11 cellular contexts compared by ENCODE assay signal in genomic region chr9:99224445-99224844, GRCh38. TPM values are rescaled to one million over a fixed set of nuclear protein-coding genes. Genes with fewer than 3 reads are reported as not detected.
DNase-seq lines count a peak whose midpoint lies in the region; ATAC-seq and TF ChIP-seq lines count a peak whose summit lies in the region.
"Had no signal": no experiment of that assay in that cellular context is flagged by ENCODE, and none has a peak within 500 bp of the region (broad histone marks: within the 10 kb centered on the region; RNA-seq: fewer than 3 reads in every experiment).

No MANE protein-coding gene starts in this region.

- peak overlapping the region; percentile 90 for H3K9ac ChIP-seq in SU-DHL-6 (ENCODE audit: low read length)
- H3K9ac ChIP-seq in PC-3 (ENCODE audit: low read length), result no peak overlapping the region

- H3K79me2 ChIP-seq in SU-DHL-6 (ENCODE audit: insufficient read depth, low read length) (peaks cover 73% of the 10 kb centered on the region), PC-3 (ENCODE audit: low read length) (peaks cover 66% of the 10 kb centered on the region)

- H3K36me3 ChIP-seq in SU-DHL-6 (ENCODE audit: low read length) (peaks cover 41% of the 10 kb centered on the region), PC-3 (ENCODE audit: low read depth, low read length) (peaks cover 26% of the 10 kb centered on the region; the same call in 1 of the 2 replicates)

- in situ Hi-C loops in GM13977 (cut with MboI; ENCODE audit: low pct_unique_long_range_greater_than_20kb, low sequenced_read_pairs, unreplicated experiment), result no loop called here

- peaks cover 11% of the 10 kb centered on the region for H4K20me1 ChIP-seq in SU-DHL-6 (ENCODE audit: low read depth, low read length)
- H4K20me1 ChIP-seq in PC-3 (ENCODE audit: low read length), result peaks cover 12% of the 10 kb centered on the region

- peak overlapping the region; percentile 94 for H3K4me3 Mint-ChIP-seq in stimulated activated naive CD8-positive, alpha-beta T cell treated with anti-CD3 and anti-CD28 coated beads, Interleukin-15, Interleukin-2, amounts not matched to agents 100 ng/mL and 50 ng/mL, for 24 hours
- no peak overlapping the region for H3K4me3 Mint-ChIP-seq in stimulated activated naive CD8-positive, alpha-beta T cell treated with anti-CD3 and anti-CD28 coated beads, Interleukin-15, amount 100 ng/mL, for 72 hours
- peak overlapping the region in 4 of 8 donors; percentile 8 to 99 (median 78) for H3K4me3 Mint-ChIP-seq in naive B cell
- H3K4me3 Mint-ChIP-seq in type B pancreatic cell, result peak overlapping the region; percentile 56

- peak overlapping the region; percentile 45 for H3K27ac Mint-ChIP-seq in stimulated activated naive CD8-positive, alpha-beta T cell treated with anti-CD3 and anti-CD28 coated beads, Interleukin-15, Interleukin-2, amounts not matched to agents 100 ng/mL and 50 ng/mL, for 24 hours
- H3K27ac Mint-ChIP-seq in stimulated activated naive CD8-positive, alpha-beta T cell treated with anti-CD3 and anti-CD28 coated beads, Interleukin-15, amount 100 ng/mL, for 72 hours, result no peak overlapping the region
- H3K27ac Mint-ChIP-seq in naive B cell, result peak overlapping the region in 5 of 6 donors; percentile 44 to 100 (median 91)
- H3K27ac Mint-ChIP-seq in type B pancreatic cell, result peak overlapping the region; percentile 46

- no peaks in the 10 kb centered on the region for H3K9me3 ChIP-seq in SU-DHL-6 (ENCODE audit: insufficient read depth, low read length)
- no peaks in the 10 kb centered on the region for H3K9me3 ChIP-seq in PC-3 (ENCODE audit: low read length)

- POLR2A ChIA-PET in PC-3 (lab: Charles Lee; ENCODE audit: unreplicated experiment), result no interaction called here

- peaks cover 11% of the 10 kb centered on the region; the same call in 1 of the 2 replicates for H3K4me1 ChIP-seq in PC-3 (ENCODE audit: insufficient read depth, low read length)

- peaks cover 22% of the 10 kb centered on the region for H3F3A ChIP-seq in SU-DHL-6 (ENCODE audit: insufficient read depth)
- H3F3A ChIP-seq in PC-3 (ENCODE audit: low read length, unreplicated experiment), result no peaks in the 10 kb centered on the region

- intact Hi-C loops in PC-3 (cut with micrococcal nuclease), result loop anchor here (5.0 kb wide), 1 partner anchor 598 kb away; the partner anchor contains the start of gene NR4A3

- no peak for DNase-seq in stimulated activated naive CD8-positive, alpha-beta T cell treated with anti-CD3 and anti-CD28 coated beads, Interleukin-15, amount 100 ng/mL, for 72 hours
- DNase-seq in naive B cell (no peak), type B pancreatic cell (ENCODE audit: extremely low spot score, unreplicated experiment) (no peak), ureter (ENCODE audit: low spot score) (no peak), GM13977 (ENCODE audit: low spot score) (no peak), PC-3 (no peak)
- DNase-seq: NCI-H1048; OCI-M1; stimulated activated CD4-positive, alpha-beta T cell treated with anti-CD3 and anti-CD28 coated beads, Interleukin-1b, Interleukin-23, amount 100 ng/mL, for 48 hours had no signal

- no peaks in the 10 kb centered on the region for H3K27me3 Mint-ChIP-seq in stimulated activated naive CD8-positive, alpha-beta T cell treated with anti-CD3 and anti-CD28 coated beads, Interleukin-15, Interleukin-2, amounts not matched to agents 100 ng/mL and 50 ng/mL, for 24 hours
- no peaks in the 10 kb centered on the region for H3K27me3 Mint-ChIP-seq in stimulated activated naive CD8-positive, alpha-beta T cell treated with anti-CD3 and anti-CD28 coated beads, Interleukin-15, amount 100 ng/mL, for 72 hours
- H3K27me3 Mint-ChIP-seq in naive B cell (no peaks in the 10 kb centered on the region), type B pancreatic cell (no peaks in the 10 kb centered on the region)

- H3K4me1 Mint-ChIP-seq in stimulated activated naive CD8-positive, alpha-beta T cell treated with anti-CD3 and anti-CD28 coated beads, Interleukin-15, Interleukin-2, amounts not matched to agents 100 ng/mL and 50 ng/mL, for 24 hours (ENCODE audit: low read depth), result peaks cover 57% of the 10 kb centered on the region
- peaks cover 55% of the 10 kb centered on the region for H3K4me1 Mint-ChIP-seq in stimulated activated naive CD8-positive, alpha-beta T cell treated with anti-CD3 and anti-CD28 coated beads, Interleukin-15, amount 100 ng/mL, for 72 hours
- H3K4me1 Mint-ChIP-seq in naive B cell, result peaks cover 52 to 64% (median 56%) of the 10 kb centered on the region in 3 donors
- peaks cover 20% of the 10 kb centered on the region for H3K4me1 Mint-ChIP-seq in type B pancreatic cell (ENCODE audit: unreplicated experiment)

- H3K9me2 ChIP-seq in SU-DHL-6 (replicated peaks; ENCODE audit: insufficient read depth, low read length) (no peaks in the 10 kb centered on the region), PC-3 (replicated peaks; ENCODE audit: low read length) (no peaks in the 10 kb centered on the region)

- no TSS peak for BruUV-seq in PC-3 (replicated peaks; lab: Mats Ljungman, UMichigan)

- TF ChIP-seq CTCF in SU-DHL-6 (IDR thresholded peaks at IDR 0.05; ENCODE audit: insufficient read depth, low read length, poor library complexity, severe bottlenecking) (no peak), type B pancreatic cell (conservative IDR thresholded peaks at IDR 0.05) (no peak), GM13977 (IDR thresholded peaks at IDR 0.05; ENCODE audit: extremely low read depth, insufficient read depth, missing control alignments) (no peak), PC-3 (conservative IDR thresholded peaks at IDR 0.05; ENCODE audit: low read depth, low read length) (no peak)

- H3K4me3 ChIP-seq in SU-DHL-6 (ENCODE audit: insufficient read depth, low read length, poor library complexity, severe bottlenecking), result peak overlapping the region; percentile 96
- H3K4me3 ChIP-seq in PC-3 (ENCODE audit: low read length), result no peak overlapping the region

- H3K27me3 ChIP-seq in SU-DHL-6 (ENCODE audit: low read length), result no peaks in the 10 kb centered on the region
- H3K27me3 ChIP-seq in PC-3 (ENCODE audit: low read length), result no peaks in the 10 kb centered on the region

- ATAC-seq in stimulated activated naive CD8-positive, alpha-beta T cell treated with anti-CD3 and anti-CD28 coated beads, Interleukin-15, amount 100 ng/mL, for 72 hours, result no peak
- ATAC-seq in naive B cell (ENCODE audit: low read depth in 2 of 2) (no peak), PC-3 (no peak)

- H3K4me2 ChIP-seq in SU-DHL-6 (ENCODE audit: low read depth, low read length, poor library complexity, severe bottlenecking), result peak overlapping the region; percentile 90
- no peak overlapping the region for H3K4me2 ChIP-seq in PC-3 (ENCODE audit: low read length)

- no peaks in the 10 kb centered on the region for H3K9me3 Mint-ChIP-seq in stimulated activated naive CD8-positive, alpha-beta T cell treated with anti-CD3 and anti-CD28 coated beads, Interleukin-15, Interleukin-2, amounts not matched to agents 100 ng/mL and 50 ng/mL, for 24 hours
- no peaks in the 10 kb centered on the region for H3K9me3 Mint-ChIP-seq in stimulated activated naive CD8-positive, alpha-beta T cell treated with anti-CD3 and anti-CD28 coated beads, Interleukin-15, amount 100 ng/mL, for 72 hours
- H3K9me3 Mint-ChIP-seq in naive B cell (no peaks in the 10 kb centered on the region), type B pancreatic cell (no peaks in the 10 kb centered on the region)

- CTCF ChIA-PET in PC-3 (lab: Charles Lee), result no interaction called here

- H2AFZ ChIP-seq in SU-DHL-6 (ENCODE audit: low read depth, low read length, severe bottlenecking) (no peak overlapping the region), PC-3 (ENCODE audit: low read length) (no peak overlapping the region)

- H3K27ac ChIP-seq in SU-DHL-6 (ENCODE audit: low read depth, low read length) (peak overlapping the region; percentile 57), PC-3 (ENCODE audit: low read length) (no peak overlapping the region)

- H3K36me3 Mint-ChIP-seq in stimulated activated naive CD8-positive, alpha-beta T cell treated with anti-CD3 and anti-CD28 coated beads, Interleukin-15, Interleukin-2, amounts not matched to agents 100 ng/mL and 50 ng/mL, for 24 hours (ENCODE audit: low read depth), result peaks cover 60% of the 10 kb centered on the region
- H3K36me3 Mint-ChIP-seq in naive B cell, result peaks cover 3 to 29% of the 10 kb centered on the region in 2 donors
- peaks cover 15% of the 10 kb centered on the region for H3K36me3 Mint-ChIP-seq in type B pancreatic cell

RNA-seq across cellular contexts. Expression of gene SEC61B, which starts 2.4 kb away (rescaled TPM):
- polyA plus RNA-seq in naive B cell (ENCODE audit: low read depth in 6 of 6), result 100 to 1,000 TPM; 184 to 278 (median 228) TPM
- 133 and 137 TPM in 2 replicates for total RNA-seq in type B pancreatic cell (ENCODE audit: low replicate concordance)
- 75.1 TPM for total RNA-seq in ureter
- 91.3 and 107 TPM in 2 replicates for total RNA-seq in PC-3 (2014; rRNA removed)

RNA-seq across cellular contexts. Expression of gene ALG2, which starts 2.7 kb away (rescaled TPM):
- 10 to 100 TPM; 21.6 to 39.8 (median 22.8) TPM for polyA plus RNA-seq in naive B cell (ENCODE audit: low read depth in 6 of 6)
- total RNA-seq in type B pancreatic cell (ENCODE audit: low replicate concordance), result 35.3 and 45.7 TPM in 2 replicates
- 46.5 TPM for total RNA-seq in ureter
- total RNA-seq in PC-3 (2014; rRNA removed), result 32.9 and 33.2 TPM in 2 replicates

Comparison
In these comparisons a context has a peak if more than half of its experiments do, and no peak if none do; other contexts are left out.
1. H3K27ac Mint-ChIP-seq: peak in stimulated activated naive CD8-positive, alpha-beta T cell treated with anti-CD3 and anti-CD28 coated beads, Interleukin-15, Interleukin-2, amounts not matched to agents 100 ng/mL and 50 ng/mL, for 24 hours (single experiment), naive B cell (5 of 6) and type B pancreatic cell (single experiment); none in stimulated activated naive CD8-positive, alpha-beta T cell treated with anti-CD3 and anti-CD28 coated beads, Interleukin-15, amount 100 ng/mL, for 72 hours (0 of 2).
2. H3K4me3 Mint-ChIP-seq: peak in stimulated activated naive CD8-positive, alpha-beta T cell treated with anti-CD3 and anti-CD28 coated beads, Interleukin-15, Interleukin-2, amounts not matched to agents 100 ng/mL and 50 ng/mL, for 24 hours (single experiment) and type B pancreatic cell (single experiment); none in stimulated activated naive CD8-positive, alpha-beta T cell treated with anti-CD3 and anti-CD28 coated beads, Interleukin-15, amount 100 ng/mL, for 72 hours (0 of 2).